Comparison of ENCODE assay signal across 15 cellular contexts in genomic region chrX:134676440-134676839, GRCh38. TPM values are rescaled to one million over a fixed set of nuclear protein-coding genes. Genes with fewer than 3 reads are reported as not detected.
DNase-seq lines count a peak whose midpoint lies in the region; ATAC-seq and TF ChIP-seq lines count a peak whose summit lies in the region.
"Had no signal": no experiment of that assay in that cellular context is flagged by ENCODE, and none has a peak within 500 bp of the region (broad histone marks: within the 10 kb centered on the region; RNA-seq: fewer than 3 reads in every experiment).

No MANE protein-coding gene starts in this region.

- peaks cover under 1% of the 10 kb centered on the region for H3K27me3 Mint-ChIP-seq in activated naive CD8-positive, alpha-beta T cell treated with anti-CD3 and anti-CD28 coated beads, Interleukin-2, amount 50 U/mL, for 24 hours

- no peaks in the 10 kb centered on the region for H3K9me3 ChIP-seq in mucosa of descending colon
- H3K9me3 ChIP-seq: MG63, spleen had no signal

- no peaks in the 10 kb centered on the region for H3K4me1 ChIP-seq in mucosa of descending colon (ENCODE audit: low read depth)
- H3K4me1 ChIP-seq: spleen had no signal

- H3K9me3 Mint-ChIP-seq in activated naive CD8-positive, alpha-beta T cell treated with anti-CD3 and anti-CD28 coated beads, Interleukin-2, amount 50 U/mL, for 24 hours: peaks cover 4% of the 10 kb centered on the region

- peaks cover 3% of the 10 kb centered on the region for H3K4me1 Mint-ChIP-seq in activated naive CD8-positive, alpha-beta T cell treated with anti-CD3 and anti-CD28 coated beads, Interleukin-2, amount 50 U/mL, for 24 hours

- no peak for ATAC-seq in activated naive CD8-positive, alpha-beta T cell treated with anti-CD3 and anti-CD28 coated beads, Interleukin-2, amount 50 U/mL, for 24 hours
- ATAC-seq in mucosa of descending colon (no peak), HG03439 (IDR thresholded peaks at IDR 0.05; ENCODE audit: unreplicated experiment) (no peak)

- intact Hi-C loops in mucosa of descending colon (cut with DNase I, micrococcal nuclease): no loop called here

- DNase-seq in HT1080 (ENCODE audit: low read depth) (peak; percentile 65), astrocyte of the spinal cord (ENCODE audit: low read depth, low spot score) (peak; percentile 64), glomerular visceral epithelial cell (ENCODE audit: extremely low spot score) (peak; percentile 48), mucosa of descending colon (no peak), cortex of kidney (lab: John Stamatoyannopoulos, UW) (no peak)
- DNase-seq in activated naive CD8-positive, alpha-beta T cell treated with anti-CD3 and anti-CD28 coated beads, Interleukin-2, amount 50 U/mL, for 24 hours: no peak
- DNase-seq: activated CD4-positive, alpha-beta T cell treated with anti-CD3 and anti-CD28 coated beads for 1 hour; activated T-cell treated with anti-CD3 and anti-CD28 coated beads, Interleukin-2, amount 50 U/mL, for 48 hours; COR-L47; H7; MG63; occipital lobe; spleen had no signal

- H3K4me3 Mint-ChIP-seq in activated naive CD8-positive, alpha-beta T cell treated with anti-CD3 and anti-CD28 coated beads, Interleukin-2, amount 50 U/mL, for 24 hours: no peak overlapping the region

- H3K27ac Mint-ChIP-seq in activated naive CD8-positive, alpha-beta T cell treated with anti-CD3 and anti-CD28 coated beads, Interleukin-2, amount 50 U/mL, for 24 hours: no peak overlapping the region

- no peaks in the 10 kb centered on the region for H3K36me3 Mint-ChIP-seq in activated naive CD8-positive, alpha-beta T cell treated with anti-CD3 and anti-CD28 coated beads, Interleukin-2, amount 50 U/mL, for 24 hours (ENCODE audit: low read depth)

- H3K36me3 ChIP-seq in mucosa of descending colon (ENCODE audit: low read depth): no peaks in the 10 kb centered on the region
- H3K36me3 ChIP-seq: MG63, spleen had no signal

- in situ Hi-C loops in astrocyte of the spinal cord (cut with HindIII; ENCODE audit: low sequenced_read_pairs): no loop called here

- TF ChIP-seq CTCF in astrocyte of the spinal cord (IDR thresholded peaks at IDR 0.05; ENCODE audit: low read depth, low read length) (no peak), mucosa of descending colon (IDR thresholded peaks at IDR 0.05) (no peak)

- H3K4me3 ChIP-seq in astrocyte of the spinal cord (ENCODE audit: low read depth, low read length): no peak overlapping the region
- no peak overlapping the region for H3K4me3 ChIP-seq in mucosa of descending colon
- H3K4me3 ChIP-seq: MG63, spleen had no signal

RNA-seq across cellular contexts. Expression of gene PLAC1, which starts 18.2 kb away (rescaled TPM):
- total RNA-seq in HT1080 (2014; rRNA removed; shearing (Covaris generic)): 0.57 and 2.1 TPM in 2 replicates
- 0.97 and 1.5 TPM in 2 replicates for polyA plus RNA-seq in HT1080 (2015; cell fraction: cytosol; rRNA removed)
- polyA plus RNA-seq in HT1080 (2015; cell fraction: nucleus; rRNA removed): 0.63 and 1.5 TPM in 2 replicates
- not detected for total RNA-seq in mucosa of descending colon
- total RNA-seq: mesenteric fat pad, occipital lobe, spleen had no signal
- polyA plus RNA-seq: spleen had no signal

Comparison
In these comparisons a context has a peak if more than half of its experiments do, and no peak if none do; other contexts are left out.
1. DNase-seq: peak in HT1080 (single experiment), astrocyte of the spinal cord (single experiment) and glomerular visceral epithelial cell (single experiment); none in activated naive CD8-positive, alpha-beta T cell treated with anti-CD3 and anti-CD28 coated beads, Interleukin-2, amount 50 U/mL, for 24 hours (single experiment), mucosa of descending colon (0 of 3) and cortex of kidney (single experiment).